Comparison of ENCODE assay signal across 15 cellular contexts in genomic region chr3:11545186-11545851, GRCh38.
DNase-seq lines count a peak whose midpoint lies in the region; ATAC-seq lines count a peak whose summit lies in the region.
"Had no signal": no experiment of that assay in that cellular context is flagged by ENCODE, and none has a peak within 500 bp of the region (broad histone marks: within the 10 kb centered on the region; RNA-seq: fewer than 3 reads in every experiment).

No MANE protein-coding gene starts in this region.

- H3K4me1 ChIP-seq in neuronal stem cell (ENCODE audit: control insufficient read depth in 2 of 2, insufficient read depth in 1 of 2, low read depth in 1 of 2, low read length in 2 of 2): peaks cover 0 to 6% of the 10 kb centered on the region in 2 donors
- H3K4me1 ChIP-seq in effector memory CD4-positive, alpha-beta T cell (ENCODE audit: control insufficient read depth, insufficient read depth, low read length, poor library complexity, severe bottlenecking): no peaks in the 10 kb centered on the region
- no peaks in the 10 kb centered on the region for H3K4me1 ChIP-seq in HAP-1

- no peak overlapping the region for H4K8ac ChIP-seq in neuronal stem cell (ENCODE audit: low read depth, low read length)

- H3K18ac ChIP-seq in neuronal stem cell (ENCODE audit: low read length): peak overlapping the region; percentile 68

- no peak overlapping the region for H3K4me3 Mint-ChIP-seq in stimulated activated naive CD8-positive, alpha-beta T cell treated with anti-CD3 and anti-CD28 coated beads, Interleukin-15, amount 100 ng/mL, for 72 hours

- H3K4me3 ChIP-seq in neuronal stem cell (ENCODE audit: low read length in 2 of 2): peak overlapping the region in 1 of 2 donors; percentile 18
- no peak overlapping the region for H3K4me3 ChIP-seq in effector memory CD4-positive, alpha-beta T cell (ENCODE audit: insufficient read depth, low read depth, low read length, poor library complexity, severe bottlenecking)
- no peak overlapping the region for H3K4me3 ChIP-seq in HAP-1
- H3K4me3 ChIP-seq: adrenal gland, GM12878 had no signal

- no peak overlapping the region for H3K9ac ChIP-seq in neuronal stem cell (ENCODE audit: low read depth, low read length, poor library complexity)

- no peak overlapping the region for H2BK120ac ChIP-seq in neuronal stem cell (ENCODE audit: low read depth, low read length)

- H2BK12ac ChIP-seq in neuronal stem cell (ENCODE audit: low read length): no peak overlapping the region

- no peak overlapping the region for H2BK15ac ChIP-seq in neuronal stem cell (ENCODE audit: low read length)

- no peak overlapping the region for H2BK5ac ChIP-seq in neuronal stem cell (ENCODE audit: low read length)

- intact Hi-C loops in cardiac septum (cut with DNase I): no loop called here

- no peaks in the 10 kb centered on the region for H3K27me3 ChIP-seq in neuronal stem cell (ENCODE audit: control insufficient read depth in 3 of 3, insufficient read depth in 3 of 3, low read depth in 1 of 3, low read length in 3 of 3)
- H3K27me3 ChIP-seq in effector memory CD4-positive, alpha-beta T cell (replicated peaks; ENCODE audit: control insufficient read depth, insufficient read depth, low read length, poor library complexity, severe bottlenecking): no peaks in the 10 kb centered on the region
- H3K27me3 ChIP-seq in HAP-1 (ENCODE audit: low read depth): no peaks in the 10 kb centered on the region
- H3K27me3 ChIP-seq: adrenal gland had no signal

- no peaks in the 10 kb centered on the region for H3K27me3 Mint-ChIP-seq in stimulated activated naive CD8-positive, alpha-beta T cell treated with anti-CD3 and anti-CD28 coated beads, Interleukin-15, amount 100 ng/mL, for 72 hours

- no peak for ATAC-seq in stimulated activated naive CD8-positive, alpha-beta T cell treated with anti-CD3 and anti-CD28 coated beads, Interleukin-15, amount 100 ng/mL, for 72 hours
- no peak for ATAC-seq in stimulated activated naive CD8-positive, alpha-beta T cell treated with anti-CD3 and anti-CD28 coated beads, Interleukin-15, Interleukin-2, amounts not matched to agents 100 U/mL and 50 U/mL, for 24 hours
- no peak for ATAC-seq in GM19455 (IDR thresholded peaks at IDR 0.05; ENCODE audit: unreplicated experiment)
- ATAC-seq: GM12878 had no signal

- in situ Hi-C loops in HAP-1 (cut with MboI; ENCODE audit: low sequenced_read_pairs): no loop called here

- H3K9me3 Mint-ChIP-seq in stimulated activated naive CD8-positive, alpha-beta T cell treated with anti-CD3 and anti-CD28 coated beads, Interleukin-15, amount 100 ng/mL, for 72 hours: peaks cover 0 to 10% of the 10 kb centered on the region in 2 donors

- peak overlapping the region; percentile 6 for H3K23ac ChIP-seq in neuronal stem cell (ENCODE audit: low read depth, low read length, poor library complexity)

- H3K27ac ChIP-seq in neuronal stem cell (replicated peaks; ENCODE audit: low read length): no peak overlapping the region
- no peak overlapping the region for H3K27ac ChIP-seq in effector memory CD4-positive, alpha-beta T cell (ENCODE audit: insufficient read depth, low read length, poor library complexity, severe bottlenecking)
- H3K27ac ChIP-seq: adrenal gland had no signal

- peaks cover 2% of the 10 kb centered on the region for H3K79me1 ChIP-seq in neuronal stem cell (ENCODE audit: low read depth, low read length)

- no peak overlapping the region for H4K91ac ChIP-seq in neuronal stem cell (ENCODE audit: low read depth, low read length, poor library complexity)

- no peaks in the 10 kb centered on the region for H3K36me3 ChIP-seq in neuronal stem cell (replicated peaks in 1 of 2; ENCODE audit: control insufficient read depth in 2 of 2, insufficient read depth in 2 of 2, low read length in 2 of 2)
- no peaks in the 10 kb centered on the region for H3K36me3 ChIP-seq in effector memory CD4-positive, alpha-beta T cell (ENCODE audit: control insufficient read depth, insufficient read depth, low read length)
- no peaks in the 10 kb centered on the region for H3K36me3 ChIP-seq in HAP-1 (replicated peaks)
- H3K36me3 ChIP-seq: adrenal gland had no signal

- WGBS in neuronal stem cell (ENCODE audit: extremely low coverage in 2 of 2, insufficient read length in 2 of 2, insufficient replicate concordance in 1 of 2), 2 donors: no CpG with 5 or more reads among the region's 16 CpGs

- peak overlapping the region; percentile 50 for H2AK5ac ChIP-seq in neuronal stem cell (ENCODE audit: low read depth, low read length)

- H3K9me3 ChIP-seq in neuronal stem cell (replicated peaks in 1 of 2; ENCODE audit: control insufficient read depth in 2 of 2, insufficient read depth in 1 of 2, low read depth in 1 of 2, low read length in 2 of 2) (peaks cover 0 to 4% of the 10 kb centered on the region in 2 donors), HAP-1 (no peaks in the 10 kb centered on the region)
- no peaks in the 10 kb centered on the region for H3K9me3 ChIP-seq in effector memory CD4-positive, alpha-beta T cell (ENCODE audit: control insufficient read depth, low read length)

- H3K14ac ChIP-seq in neuronal stem cell (ENCODE audit: low read length): no peak overlapping the region

- H3K4me2 ChIP-seq in neuronal stem cell (ENCODE audit: insufficient read depth, low read length, poor library complexity, severe bottlenecking): no peak overlapping the region

- peaks cover 5% of the 10 kb centered on the region for H3K4me1 Mint-ChIP-seq in stimulated activated naive CD8-positive, alpha-beta T cell treated with anti-CD3 and anti-CD28 coated beads, Interleukin-15, amount 100 ng/mL, for 72 hours

- H3K4ac ChIP-seq in neuronal stem cell (ENCODE audit: low read length): no peak overlapping the region

- H2AFZ ChIP-seq in neuronal stem cell (ENCODE audit: low read length): no peak overlapping the region

- peak overlapping the region; percentile 46 to 79 for H3K27ac Mint-ChIP-seq in stimulated activated naive CD8-positive, alpha-beta T cell treated with anti-CD3 and anti-CD28 coated beads, Interleukin-15, amount 100 ng/mL, for 72 hours

- no peak for DNase-seq in stimulated activated naive CD8-positive, alpha-beta T cell treated with anti-CD3 and anti-CD28 coated beads, Interleukin-15, amount 100 ng/mL, for 72 hours
- DNase-seq in stimulated activated naive CD8-positive, alpha-beta T cell treated with anti-CD3 and anti-CD28 coated beads, Interleukin-15, Interleukin-2, amounts not matched to agents 100 U/mL and 50 U/mL, for 24 hours: no peak
- DNase-seq in cardiac septum (ENCODE audit: low spot score) (peak; percentile 72), neuronal stem cell (ENCODE audit: low spot score) (no peak), GF-D8 (lab: John Stamatoyannopoulos, UW) (no peak), HAP-1 (ENCODE audit: low spot score in 2 of 2) (no peak)
- DNase-seq in effector memory CD4-positive, alpha-beta T cell: no peak
- DNase-seq: activated CD8-positive, alpha-beta memory T cell treated with anti-CD3 and anti-CD28 coated beads, Interleukin-2, amount 50 U/mL, for 4 hours; DMS153; effector CD8-positive, alpha-beta T cell; hippocampal formation; NCI-H446 had no signal
